1 cellular context compared by ENCODE assay signal in genomic region chr2:182252534-182252933, GRCh38.
TF ChIP-seq lines count a peak whose summit lies in the region.

No MANE protein-coding gene starts in this region.

TF ChIP-seq in GM23338, 12 proteins besides CTCF, POLR2A, EP300 and RAD21 (continued from another document):
- TF ChIP-seq ZNF462 (CRISPR knock-in tag; IDR thresholded peaks at IDR 0.05) (no peak), JUNB (IDR thresholded peaks at IDR 0.05; ENCODE audit: unreplicated experiment) (no peak)
